In genomic region chr7:156640257-156640948, GRCh38 we compare ENCODE assay signal across 9 cellular contexts.
DNase-seq lines count a peak whose midpoint lies in the region; ATAC-seq and TF ChIP-seq lines count a peak whose summit lies in the region.
"Had no signal": no experiment of that assay in that cellular context is flagged by ENCODE, and none has a peak within 500 bp of the region (broad histone marks: within the 10 kb centered on the region; RNA-seq: fewer than 3 reads in every experiment).

RNF32 (plus strand) TSS chr7:156640774; CDS start chr7:156643878, 3,104 bp downstream.

- H3K4me1 Mint-ChIP-seq in central memory CD8-positive, alpha-beta T cell: peaks cover 7% of the 10 kb centered on the region

- peak; percentile 75 for TF ChIP-seq POLR2A in GM18526 (IDR thresholded peaks at IDR 0.05; ENCODE audit: extremely low read depth, insufficient read length)

- peaks cover 42% of the 10 kb centered on the region for H3K27me3 Mint-ChIP-seq in central memory CD8-positive, alpha-beta T cell

- peak within 1 kb of the TSS; percentile 51 for H3K27ac ChIP-seq in 22Rv1

- ATAC-seq in HG03066 (IDR thresholded peaks at IDR 0.05; ENCODE audit: low read depth, unreplicated experiment): peak; percentile 75
- peak; percentile 81 to 88 for ATAC-seq in activated CD4-positive, CD25-positive, alpha-beta regulatory T cell treated with anti-CD3 and anti-CD28 coated beads, Interleukin-2, amount 50 U/mL, for 24 hours
- peak; percentile 75 for ATAC-seq in central memory CD8-positive, alpha-beta T cell (replicated peaks; ENCODE audit: extremely low read depth, poor library complexity, severe bottlenecking)

- H3K36me3 Mint-ChIP-seq in central memory CD8-positive, alpha-beta T cell (ENCODE audit: insufficient read depth): no peaks in the 10 kb centered on the region

- DNase-seq in NCI-H2196 treated with DMSO at 0.1 percent for 48 hours (lab: John Stamatoyannopoulos, UW; ENCODE audit: unreplicated experiment) (peak; percentile 40), kidney glomerular epithelial cell (lab: John Stamatoyannopoulos, UW) (peak; percentile 77)
- DNase-seq in central memory CD8-positive, alpha-beta T cell (ENCODE audit: low spot score in 2 of 2): peak; percentile 74 to 85
- peak; percentile 89 to 100 for DNase-seq in stimulated activated CD4-positive, alpha-beta T cell treated with anti-CD3 and anti-CD28 coated beads, Interleukin-1b, Interleukin-23, amount 100 ng/mL, for 1 hour (ENCODE audit: low read depth in 2 of 2)
- DNase-seq: DND-41 had no signal

- H3K27ac Mint-ChIP-seq in central memory CD8-positive, alpha-beta T cell (ENCODE audit: low read depth): peak within 1 kb of the TSS; percentile 71

- no peak for TF ChIP-seq CTCF in 22Rv1 (IDR thresholded peaks at IDR 0.05)

- peak within 1 kb of the TSS; percentile 77 for H3K4me3 Mint-ChIP-seq in central memory CD8-positive, alpha-beta T cell

- H3K9me3 Mint-ChIP-seq in central memory CD8-positive, alpha-beta T cell: peaks cover 7% of the 10 kb centered on the region

Comparison
In these comparisons a context has a peak if more than half of its experiments do, and no peak if none do; other contexts are left out.
1. Peak in every context shown above with its lines: DNase-seq, ATAC-seq and H3K27ac ChIP-seq.
2. DNase-seq: peak in every context shown above with its lines; median percentile 94 in stimulated activated CD4-positive, alpha-beta T cell treated with anti-CD3 and anti-CD28 coated beads, Interleukin-1b, Interleukin-23, amount 100 ng/mL, for 1 hour; 80 in central memory CD8-positive, alpha-beta T cell; 77 in kidney glomerular epithelial cell; 40 in NCI-H2196 treated with DMSO at 0.1 percent for 48 hours.